In the genomic region with DNA sequence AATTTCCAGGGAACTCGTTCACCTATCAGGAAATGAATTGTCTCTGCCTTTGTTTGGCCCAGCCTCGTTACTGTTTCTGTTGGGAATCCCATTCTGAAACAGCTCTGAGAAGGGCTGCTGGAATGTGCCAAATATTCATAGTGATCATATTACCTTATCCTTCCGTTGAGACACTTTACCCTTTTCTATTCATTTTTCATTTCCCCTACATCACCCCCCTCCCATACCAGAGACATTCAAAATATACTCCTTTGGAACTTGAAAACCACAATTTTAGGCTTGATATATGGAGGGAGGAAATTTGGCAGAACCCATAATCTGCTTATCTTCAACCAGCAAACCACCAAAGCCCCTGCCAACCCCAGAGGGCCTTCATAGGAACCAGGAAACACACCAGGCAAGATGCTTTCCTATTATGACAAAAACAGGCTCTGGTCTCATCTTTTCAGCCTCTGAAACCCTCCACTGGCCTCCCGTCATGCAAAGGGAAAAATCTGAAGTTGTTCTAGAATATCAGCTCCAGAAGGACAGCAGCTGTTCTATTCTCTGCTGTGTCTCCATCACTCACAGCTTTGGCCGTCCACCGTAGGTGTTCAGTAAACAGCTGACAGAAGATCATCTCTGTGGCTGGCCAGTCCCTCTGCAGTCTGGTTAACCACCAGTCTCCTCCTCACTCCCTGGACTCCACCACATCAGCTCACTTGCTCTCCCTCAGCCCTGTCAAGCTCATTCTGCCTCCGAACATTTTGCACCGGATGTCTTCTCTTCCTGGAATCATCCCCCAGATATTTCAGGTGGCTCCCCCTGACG, we compare ENCODE assay signal across 20 cellular contexts.
A peak's percentile ranks its signal among the peaks of the same experiment; 100 is the strongest.
DNase-seq lines count a peak whose midpoint lies in the region; FAIRE-seq and TF ChIP-seq lines count a peak whose summit lies in the region.
"Had no signal": no experiment of that assay in that cellular context is flagged by ENCODE, and none has a peak within 500 bp of the region (broad histone marks: within the 10 kb centered on the region; RNA-seq: fewer than 3 reads in every experiment).

No MANE protein-coding gene starts in this region.

- H3K9ac ChIP-seq in astrocyte (ENCODE audit: low read length): no peak overlapping the region

- H3K4me3 Mint-ChIP-seq in astrocyte (ENCODE audit: unreplicated experiment): no peak overlapping the region
- H3K4me3 Mint-ChIP-seq in nephron progenitor cell: no peak overlapping the region
- H3K4me3 Mint-ChIP-seq: dendritic cell treated with granulocyte-macrophage colony-stimulating factor and Interleukin-4, amounts not matched to agents 40 ng/mL and 50 ng/mL, for 4 days; naive thymus-derived CD4-positive, alpha-beta T cell; T-helper 17 cell had no signal

- H3K9me3 Mint-ChIP-seq in astrocyte (ENCODE audit: unreplicated experiment) (peaks cover 1% of the 10 kb centered on the region), nephron progenitor cell (no peaks in the 10 kb centered on the region)
- H3K9me3 Mint-ChIP-seq: dendritic cell treated with granulocyte-macrophage colony-stimulating factor and Interleukin-4, amounts not matched to agents 40 ng/mL and 50 ng/mL, for 4 days had no signal

- FAIRE-seq in astrocyte (lab: Jason Lieb, UNC): no peak
- FAIRE-seq: RCC 7860 had no signal

- peaks cover 9% of the 10 kb centered on the region for H3K36me3 Mint-ChIP-seq in astrocyte (ENCODE audit: low read depth, unreplicated experiment)
- H3K36me3 Mint-ChIP-seq in nephron progenitor cell (ENCODE audit: low read depth): no peaks in the 10 kb centered on the region
- H3K36me3 Mint-ChIP-seq: naive thymus-derived CD4-positive, alpha-beta T cell had no signal

- TF ChIP-seq CTCF in astrocyte (IDR thresholded peaks at IDR 0.05; ENCODE audit: insufficient read depth, low read depth, low read length) (no peak), nephron progenitor cell (IDR thresholded peaks at IDR 0.05) (no peak)

- peak; percentile 41 for DNase-seq in EH (ENCODE audit: low read depth)
- peak; percentile 50 for DNase-seq in HT1080 (ENCODE audit: low read depth)
- peak; percentile 96 for DNase-seq in astrocyte (ENCODE audit: low read depth)
- peak; percentile 36 for DNase-seq in myocyte (ENCODE audit: low read depth)
- DNase-seq in hypothalamus (lab: John Stamatoyannopoulos, UW): no peak
- DNase-seq in nephron progenitor cell: no peak
- DNase-seq in activated CD4-positive, alpha-beta T cell treated with anti-CD3 and anti-CD28 coated beads, Interleukin-2, amount 50 U/mL, for 1 hour: no peak
- DNase-seq: activated effector memory CD4-positive, alpha-beta T cell treated with anti-CD3 and anti-CD28 coated beads, Interleukin-2, amount 50 U/mL, for 16 hours; aorta; C1 segment of cervical spinal cord; Karpas-422; naive thymus-derived CD4-positive, alpha-beta T cell; NCI-H1436; NCI-H2171 treated with DMSO at 0.1 percent for 48 hours; T-helper 17 cell; thyroid gland had no signal

- H3K9me3 ChIP-seq in astrocyte (ENCODE audit: insufficient read depth, low read depth, low read length): no peaks in the 10 kb centered on the region
- H3K9me3 ChIP-seq: thyroid gland had no signal

- no peaks in the 10 kb centered on the region for H3K36me3 ChIP-seq in astrocyte (ENCODE audit: insufficient read depth, low read length)
- H3K36me3 ChIP-seq: gastroesophageal sphincter, thyroid gland had no signal

- H2AFZ ChIP-seq in astrocyte (ENCODE audit: low read depth, low read length): peak overlapping the region; percentile 26

- peaks cover 11% of the 10 kb centered on the region for H3K4me1 Mint-ChIP-seq in astrocyte (ENCODE audit: low read depth, unreplicated experiment)
- no peaks in the 10 kb centered on the region for H3K4me1 Mint-ChIP-seq in nephron progenitor cell

- no peaks in the 10 kb centered on the region for H3K79me2 ChIP-seq in astrocyte (ENCODE audit: insufficient read depth, low read length)

- H3K4me2 ChIP-seq in astrocyte (ENCODE audit: low read length): peak overlapping the region; percentile 22

- H3K27ac Mint-ChIP-seq in astrocyte (ENCODE audit: unreplicated experiment) (peak overlapping the region; percentile 3), nephron progenitor cell (no peak overlapping the region)
- H3K27ac Mint-ChIP-seq: dendritic cell treated with granulocyte-macrophage colony-stimulating factor and Interleukin-4, amounts not matched to agents 40 ng/mL and 50 ng/mL, for 4 days; naive thymus-derived CD4-positive, alpha-beta T cell; T-helper 17 cell had no signal

- no peaks in the 10 kb centered on the region for H4K20me1 ChIP-seq in astrocyte (ENCODE audit: insufficient read depth, low read length)

- H3K27me3 ChIP-seq in astrocyte (ENCODE audit: insufficient read depth, low read length): no peaks in the 10 kb centered on the region
- H3K27me3 ChIP-seq: gastroesophageal sphincter, thyroid gland had no signal

- H3K27ac ChIP-seq in astrocyte (ENCODE audit: low read depth, low read length): no peak overlapping the region
- H3K27ac ChIP-seq: gastroesophageal sphincter, thyroid gland had no signal

- no peak overlapping the region for H3K4me3 ChIP-seq in astrocyte (ENCODE audit: insufficient read depth, low read depth, low read length)
- H3K4me3 ChIP-seq: gastroesophageal sphincter, lung, thyroid gland had no signal

- no peaks in the 10 kb centered on the region for H3K27me3 Mint-ChIP-seq in astrocyte (ENCODE audit: low read depth, unreplicated experiment)
- H3K27me3 Mint-ChIP-seq in nephron progenitor cell (ENCODE audit: low read depth, poor library complexity): peaks cover 46% of the 10 kb centered on the region
- H3K27me3 Mint-ChIP-seq: T-helper 17 cell had no signal

- peaks cover 10% of the 10 kb centered on the region for H3K4me1 ChIP-seq in astrocyte (ENCODE audit: insufficient read depth, low read length)
- H3K4me1 ChIP-seq: gastroesophageal sphincter, thyroid gland had no signal

Comparison
In these comparisons a context has a peak if more than half of its experiments do, and no peak if none do; other contexts are left out.
1. DNase-seq: peak in EH (single experiment), HT1080 (single experiment), astrocyte (single experiment) and myocyte (single experiment); none in hypothalamus (0 of 51), nephron progenitor cell (single experiment) and activated CD4-positive, alpha-beta T cell treated with anti-CD3 and anti-CD28 coated beads, Interleukin-2, amount 50 U/mL, for 1 hour (single experiment).